Comparison of ENCODE assay signal across 11 cellular contexts in the genomic region with DNA sequence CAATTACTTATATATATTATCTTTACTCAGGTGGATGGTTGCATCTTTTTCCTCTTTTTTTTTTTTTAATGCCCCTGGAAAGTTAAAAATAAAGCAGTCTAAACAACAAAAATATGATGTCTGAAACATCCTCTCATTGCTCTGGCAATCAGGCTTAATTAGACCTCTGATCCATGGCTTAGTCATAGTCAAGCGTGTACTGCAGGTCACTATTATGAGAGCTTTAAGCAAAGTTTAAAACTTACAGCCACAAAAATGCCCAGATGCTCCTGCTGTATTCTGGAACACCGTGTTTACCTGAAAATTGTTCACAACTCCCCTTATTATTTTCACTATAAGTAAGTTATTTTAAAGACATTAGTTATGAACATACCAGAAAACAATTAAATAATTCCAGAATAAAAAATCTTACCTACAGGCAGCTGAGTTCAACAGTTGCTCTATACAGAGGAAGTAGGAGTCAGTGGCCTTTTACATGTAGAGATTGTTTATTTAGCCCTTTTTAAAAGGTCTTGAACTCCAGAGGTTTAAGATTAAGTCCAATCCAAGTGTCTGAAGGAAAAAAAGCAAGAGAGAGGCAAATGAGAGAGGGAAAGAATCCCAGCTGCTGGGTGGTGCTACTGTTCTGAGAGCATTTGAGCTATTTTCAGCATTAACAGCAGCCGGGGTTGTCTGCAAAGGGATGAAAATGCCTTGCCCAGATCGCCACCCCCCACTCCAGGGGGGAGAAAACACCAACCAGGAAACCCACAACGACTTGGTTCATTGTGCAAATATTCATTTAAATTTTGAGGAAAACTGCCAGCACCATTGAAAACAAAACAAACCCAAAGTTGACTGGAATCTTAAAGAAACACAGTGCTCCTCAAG. TPM values are rescaled to one million over a fixed set of nuclear protein-coding genes. Genes with fewer than 3 reads are reported as not detected.
DNase-seq lines count a peak whose midpoint lies in the region; ATAC-seq and TF ChIP-seq lines count a peak whose summit lies in the region.
"Had no signal": no experiment of that assay in that cellular context is flagged by ENCODE, and none has a peak within 500 bp of the region (broad histone marks: within the 10 kb centered on the region; RNA-seq: fewer than 3 reads in every experiment).

No MANE protein-coding gene starts in this region.

- no peaks in the 10 kb centered on the region for H4K20me1 ChIP-seq in SK-N-SH (ENCODE audit: insufficient read depth)

- H3K27ac ChIP-seq in SK-N-SH (ENCODE audit: low read depth in 2 of 2, low read length in 1 of 2), result peak overlapping the region; percentile 60 to 85
- no peak overlapping the region for H3K27ac ChIP-seq in CD8-positive, alpha-beta T cell (ENCODE audit: low read depth, low read length)

- TF ChIP-seq RAD21 in SK-N-SH (IDR thresholded peaks at IDR 0.05; ENCODE audit: low read length), result no peak

- peak overlapping the region; percentile 51; the same call in 1 of the 2 replicates for H3K9ac ChIP-seq in SK-N-SH

- peaks cover 45% of the 10 kb centered on the region for H3K4me1 Mint-ChIP-seq in nephron progenitor cell
- H3K4me1 Mint-ChIP-seq in CD8-positive, alpha-beta T cell (ENCODE audit: low read depth), result no peaks in the 10 kb centered on the region
- H3K4me1 Mint-ChIP-seq: CD8-positive, alpha-beta memory T cell; stimulated activated memory B cell treated with anti-CD40 and anti-IgM and Interleukin-4, amounts not matched to agents 10 μg/mL and 1 μg/mL and 100 μg/mL, for 72 hours had no signal

- no peaks in the 10 kb centered on the region for H3K27me3 ChIP-seq in SK-N-SH (ENCODE audit: insufficient read depth)
- H3K27me3 ChIP-seq in CD8-positive, alpha-beta T cell (ENCODE audit: insufficient read depth, low read length), result no peaks in the 10 kb centered on the region

- H3K4me2 ChIP-seq in SK-N-SH, result peak overlapping the region; percentile 57

- intact Hi-C loops in CD8-positive, alpha-beta T cell (cut with DNase I, micrococcal nuclease), result no loop called here

- H3K27me3 Mint-ChIP-seq in nephron progenitor cell (ENCODE audit: low read depth, poor library complexity), result peaks cover 9% of the 10 kb centered on the region
- H3K27me3 Mint-ChIP-seq in CD8-positive, alpha-beta T cell (ENCODE audit: low read depth), result peaks cover 11% of the 10 kb centered on the region

- no peak overlapping the region for H3K27ac Mint-ChIP-seq in nephron progenitor cell
- no peak overlapping the region for H3K27ac Mint-ChIP-seq in CD8-positive, alpha-beta T cell
- H3K27ac Mint-ChIP-seq: CD8-positive, alpha-beta memory T cell; stimulated activated memory B cell treated with anti-CD40 and anti-IgM and Interleukin-4, amounts not matched to agents 10 μg/mL and 1 μg/mL and 100 μg/mL, for 72 hours had no signal

- ATAC-seq in HG03521 (IDR thresholded peaks at IDR 0.05; ENCODE audit: unreplicated experiment), result no peak
- no peak for ATAC-seq in CD8-positive, alpha-beta T cell
- ATAC-seq: stimulated activated memory B cell treated with anti-CD40 and anti-IgM and Interleukin-4, amounts not matched to agents 10 μg/mL and 1 μg/mL and 100 μg/mL, for 72 hours had no signal

- WGBS in SK-N-SH (ENCODE audit: low lambda C conversion rate), result 23% methylated on average over 5 of the region's 5 CpGs

- peak overlapping the region; percentile 61 for H3K4me3 Mint-ChIP-seq in nephron progenitor cell
- no peak overlapping the region for H3K4me3 Mint-ChIP-seq in CD8-positive, alpha-beta T cell
- H3K4me3 Mint-ChIP-seq: CD8-positive, alpha-beta memory T cell; stimulated activated memory B cell treated with anti-CD40 and anti-IgM and Interleukin-4, amounts not matched to agents 10 μg/mL and 1 μg/mL and 100 μg/mL, for 72 hours had no signal

- peaks cover 13% of the 10 kb centered on the region for H3K9me3 Mint-ChIP-seq in nephron progenitor cell
- peaks cover 8% of the 10 kb centered on the region for H3K9me3 Mint-ChIP-seq in CD8-positive, alpha-beta T cell
- H3K9me3 Mint-ChIP-seq: stimulated activated memory B cell treated with anti-CD40 and anti-IgM and Interleukin-4, amounts not matched to agents 10 μg/mL and 1 μg/mL and 100 μg/mL, for 72 hours had no signal

- CTCF ChIA-PET in SK-N-SH (lab: Yijun Ruan, JAX), result interaction anchor here (1.1 to 1.4 kb wide), 2 partner anchors 37 to 247 kb away, joined by 3 read pairs; partner anchors contain the start of gene SORBS2
- CTCF ChIA-PET in CD8-positive, alpha-beta T cell (lab: Charles Lee), result no interaction called here

- peaks cover 18% of the 10 kb centered on the region for H3F3A ChIP-seq in SK-N-SH (replicated peaks; ENCODE audit: insufficient read depth)

- H3K4me1 ChIP-seq in SK-N-SH (ENCODE audit: control insufficient read depth in 1 of 2, insufficient read depth in 2 of 2, low read depth in 1 of 2, low read length in 1 of 2), result peaks cover 2 to 6% of the 10 kb centered on the region in 2 experiments; a peak in 2 of 4 replicates
- no peaks in the 10 kb centered on the region for H3K4me1 ChIP-seq in CD8-positive, alpha-beta T cell (ENCODE audit: insufficient read depth, low read length)

- TF ChIP-seq CTCF in SK-N-SH (IDR thresholded peaks at IDR 0.05) (no peak), fibroblast of villous mesenchyme (IDR thresholded peaks at IDR 0.05; ENCODE audit: insufficient read depth, low read depth, low read length) (no peak), nephron progenitor cell (IDR thresholded peaks at IDR 0.05) (no peak)
- no peak for TF ChIP-seq CTCF in CD8-positive, alpha-beta T cell (IDR thresholded peaks at IDR 0.05)

- H3K36me3 ChIP-seq in SK-N-SH (replicated peaks in 1 of 2; ENCODE audit: control insufficient read depth in 1 of 2, insufficient read depth in 2 of 2, low read length in 1 of 2), result no peaks in the 10 kb centered on the region
- H3K36me3 ChIP-seq in CD8-positive, alpha-beta T cell (ENCODE audit: insufficient read depth, low read length), result no peaks in the 10 kb centered on the region

- peaks cover 13% of the 10 kb centered on the region for H3K36me3 Mint-ChIP-seq in nephron progenitor cell (ENCODE audit: low read depth)
- no peaks in the 10 kb centered on the region for H3K36me3 Mint-ChIP-seq in CD8-positive, alpha-beta T cell
- H3K36me3 Mint-ChIP-seq: CD8-positive, alpha-beta memory T cell; stimulated activated memory B cell treated with anti-CD40 and anti-IgM and Interleukin-4, amounts not matched to agents 10 μg/mL and 1 μg/mL and 100 μg/mL, for 72 hours had no signal

- POLR2A ChIA-PET in SK-N-SH (lab: Yijun Ruan, JAX), result no interaction called here
- POLR2A ChIA-PET in CD8-positive, alpha-beta T cell (lab: Charles Lee), result no interaction called here

- peak overlapping the region; percentile 53 for H2AFZ ChIP-seq in SK-N-SH (ENCODE audit: low read depth)

- H3K9me2 ChIP-seq in SK-N-SH, result no peaks in the 10 kb centered on the region

- DNase-seq in AG08396 (ENCODE audit: low spot score) (peak; percentile 45), SK-N-SH (no peak), fibroblast of villous mesenchyme (ENCODE audit: low read depth) (peak; percentile 84), nephron progenitor cell (no peak), NCI-H1694 (lab: John Stamatoyannopoulos, UW) (no peak)
- DNase-seq in CD8-positive, alpha-beta T cell, result no peak
- no peak for DNase-seq in activated CD8-positive, alpha-beta memory T cell treated with anti-CD3 and anti-CD28 coated beads, Interleukin-2, amount 50 U/mL, for 48 hours
- DNase-seq: activated CD4-positive, alpha-beta T cell treated with anti-CD3 and anti-CD28 coated beads for 4 hours; CD8-positive, alpha-beta memory T cell had no signal

- TF ChIP-seq EP300 in SK-N-SH (IDR thresholded peaks at IDR 0.05; ENCODE audit: borderline replicate concordance in 1 of 2, low read depth in 1 of 2, low read length in 1 of 2), result no peak

- no peaks in the 10 kb centered on the region for H3K9me3 ChIP-seq in SK-N-SH
- H3K9me3 ChIP-seq in CD8-positive, alpha-beta T cell (ENCODE audit: low read length), result no peaks in the 10 kb centered on the region

- H3K79me2 ChIP-seq in SK-N-SH (ENCODE audit: insufficient read depth), result no peaks in the 10 kb centered on the region

- peak overlapping the region in 1 of 2 experiments; percentile 18; a peak in 1 of 4 replicates for H3K4me3 ChIP-seq in SK-N-SH (ENCODE audit: low read depth in 2 of 2, low read length in 1 of 2)
- H3K4me3 ChIP-seq in fibroblast of villous mesenchyme (ENCODE audit: low read depth, low read length), result no peak overlapping the region
- no peak overlapping the region for H3K4me3 ChIP-seq in CD8-positive, alpha-beta T cell (ENCODE audit: low read depth, low read length)

TF ChIP-seq in SK-N-SH, 30 proteins besides CTCF, POLR2A, EP300 and RAD21:
- TF ChIP-seq RXRA (IDR thresholded peaks at IDR 0.05; ENCODE audit: borderline replicate concordance, low read depth), result 0 out of 2 replicates have a peak, but pooled peaks have one; percentile 9
- 0 out of 2 replicates have a peak, but pooled peaks have one; percentile 12 for TF ChIP-seq MEF2A (IDR thresholded peaks at IDR 0.05; ENCODE audit: borderline replicate concordance, low read depth)
- no peak for TF ChIP-seq JUND (IDR thresholded peaks at IDR 0.05)
- peak; percentile 36 for TF ChIP-seq TCF12 (IDR thresholded peaks at IDR 0.05)
TF ChIP-seq in SK-N-SH: peak in this region for 3.

RNA-seq across cellular contexts. Expression of gene SORBS2, which starts 36.9 kb away (rescaled TPM):
- polyA plus RNA-seq in SK-N-SH (2012; rRNA removed), result 2.5 and 3.1 TPM in 2 replicates
- polyA plus RNA-seq in SK-N-SH (2012; cell fraction: cytosol; rRNA removed), result 1.5 and 2.4 TPM in 2 replicates
- polyA plus RNA-seq in SK-N-SH (2012; cell fraction: nucleus; rRNA removed), result 3.8 and 4.7 TPM in 2 replicates
- 1.3 and 1.7 TPM in 2 replicates for total RNA-seq in fibroblast of villous mesenchyme
- under 1 TPM in 1 of 2 experiments, not detected in 1; 0.08 TPM for total RNA-seq in CD8-positive, alpha-beta T cell
- total RNA-seq: CD8-positive, alpha-beta memory T cell had no signal
- polyA plus RNA-seq: CD8-positive, alpha-beta memory T cell had no signal

Comparison
In these comparisons a context has a peak if more than half of its experiments do, and no peak if none do; other contexts are left out.
1. DNase-seq: peak in AG08396 (single experiment) and fibroblast of villous mesenchyme (single experiment); none in SK-N-SH (single experiment), nephron progenitor cell (single experiment), CD8-positive, alpha-beta T cell (0 of 7), activated CD8-positive, alpha-beta memory T cell treated with anti-CD3 and anti-CD28 coated beads, Interleukin-2, amount 50 U/mL, for 48 hours (single experiment) and NCI-H1694 (single experiment).